ENCODE assay signal across 8 cellular contexts in the genomic region with DNA sequence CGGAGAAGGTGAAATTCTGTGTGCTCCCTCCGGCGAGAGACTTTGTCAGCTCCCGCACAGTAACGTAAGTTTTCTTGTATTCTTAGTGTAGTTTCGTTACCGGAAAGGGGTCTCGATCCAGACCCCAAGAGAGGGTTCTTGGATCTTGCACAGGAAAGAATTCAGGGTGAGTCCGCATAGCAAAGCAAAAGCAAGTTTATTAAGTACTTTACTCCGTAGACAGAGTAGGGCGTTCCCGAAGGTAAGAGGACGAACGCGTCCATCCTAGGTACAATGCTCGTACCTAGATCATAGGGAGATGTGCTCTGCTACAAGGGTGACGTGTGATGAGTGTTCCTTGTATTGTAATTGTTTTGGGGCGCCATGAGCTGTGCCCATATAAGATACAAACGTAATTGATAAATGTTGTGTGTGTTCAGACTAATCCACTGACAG. TPM values are rescaled to one million over a fixed set of nuclear protein-coding genes. Genes with fewer than 3 reads are reported as not detected.
A peak's percentile ranks its signal among the peaks of the same experiment; 100 is the strongest.
DNase-seq lines count a peak whose midpoint lies in the region; ATAC-seq and TF ChIP-seq lines count a peak whose summit lies in the region.

No MANE protein-coding gene starts in this region.

- TF ChIP-seq CTCF in body of pancreas (IDR thresholded peaks at IDR 0.05), result no peak
- no peak for TF ChIP-seq CTCF in lower lobe of right lung (IDR thresholded peaks at IDR 0.05)
- TF ChIP-seq CTCF in vagina (IDR thresholded peaks at IDR 0.05), result no peak

- POLR2A ChIA-PET in CD8-positive, alpha-beta memory T cell (lab: Charles Lee), result interaction anchor here (0.6 to 1.1 kb wide), 4 partner anchors 51 to 121 kb away, joined by 3 to 5 read pairs (median 4); no protein-coding TSS in a partner anchor

- peak; percentile 19 for ATAC-seq in GM21367 (IDR thresholded peaks at IDR 0.05; ENCODE audit: unreplicated experiment)
- ATAC-seq in body of pancreas, result peak; percentile 27
- peak; percentile 50 to 51 for ATAC-seq in lower lobe of right lung

- CTCF ChIA-PET in CD8-positive, alpha-beta memory T cell (lab: Charles Lee), result interaction anchor here (0.6 to 3.6 kb wide), 13 partner anchors 13 to 141 kb away, joined by 3 to 14 read pairs (median 4); no protein-coding TSS in a partner anchor

- H3K36me3 ChIP-seq in CD8-positive, alpha-beta memory T cell (ENCODE audit: insufficient read depth, low read length), result peaks cover 17% of the 10 kb centered on the region
- H3K36me3 ChIP-seq in HUES48 (ENCODE audit: control insufficient read depth, insufficient read depth, low read length) (peaks cover 30% of the 10 kb centered on the region), body of pancreas (replicated peaks in 1 of 2; ENCODE audit: insufficient read depth in 1 of 2, low read depth in 2 of 2) (no peaks in the 10 kb centered on the region), lower lobe of right lung (peaks cover 21% of the 10 kb centered on the region), vagina (peaks cover 5 to 14% of the 10 kb centered on the region in 2 donors)

- H3K36me3 Mint-ChIP-seq in CD8-positive, alpha-beta memory T cell, result peaks cover 16 to 47% (median 25%) of the 10 kb centered on the region in 3 donors

- peaks cover 46 to 55% (median 48%) of the 10 kb centered on the region in 3 donors for H3K4me1 Mint-ChIP-seq in CD8-positive, alpha-beta memory T cell

- peaks cover 33% of the 10 kb centered on the region for H3K4me1 ChIP-seq in CD8-positive, alpha-beta memory T cell (ENCODE audit: insufficient read depth, low read length)
- H3K4me1 ChIP-seq in HUES48 (ENCODE audit: control insufficient read depth, insufficient read depth, low read length) (peaks cover 12% of the 10 kb centered on the region), body of pancreas (peaks cover 43% of the 10 kb centered on the region), lower lobe of right lung (peaks cover 48% of the 10 kb centered on the region), vagina (peaks cover 49% of the 10 kb centered on the region)

- H3K4me3 Mint-ChIP-seq in CD8-positive, alpha-beta memory T cell, result peak overlapping the region; percentile 94 to 100 (median 99)

- H3K9ac ChIP-seq in HUES48 (ENCODE audit: low read depth, low read length), result peak overlapping the region; percentile 42; the same call in 1 of the 2 replicates

- peak overlapping the region; percentile 97 to 100 (median 99) for H3K27ac Mint-ChIP-seq in CD8-positive, alpha-beta memory T cell

- TF ChIP-seq POLR2A in body of pancreas (IDR thresholded peaks at IDR 0.05) (no peak), vagina (IDR thresholded peaks at IDR 0.05) (no peak)

- DNase-seq in CD8-positive, alpha-beta memory T cell, result no peak
- DNase-seq in body of pancreas (peak in 1 of 4 donors; percentile 11), lower lobe of right lung (no peak), vagina (ENCODE audit: extremely low spot score in 2 of 2) (no peak), NCI-H187 treated with DMSO at 0.1 percent for 48 hours (lab: John Stamatoyannopoulos, UW) (no peak)
- no peak for DNase-seq in activated effector memory CD4-positive, alpha-beta T cell treated with Interleukin-2 at 50 U/mL for 16 hours

- H3K4me3 ChIP-seq in CD8-positive, alpha-beta memory T cell (ENCODE audit: low read length), result peak overlapping the region; percentile 83
- H3K4me3 ChIP-seq in HUES48 (ENCODE audit: low read depth, low read length) (peak overlapping the region; percentile 77), body of pancreas (peak overlapping the region in 1 of 2 donors; percentile 82), lower lobe of right lung (peak overlapping the region; percentile 85), vagina (peak overlapping the region; percentile 88 to 94)

- H3K27me3 Mint-ChIP-seq in CD8-positive, alpha-beta memory T cell, result peaks cover 0 to 3% of the 10 kb centered on the region in 2 donors

- no peaks in the 10 kb centered on the region for H3K9me3 ChIP-seq in CD8-positive, alpha-beta memory T cell (ENCODE audit: low read length)
- H3K9me3 ChIP-seq in HUES48 (ENCODE audit: control insufficient read depth, insufficient read depth, low read length) (no peaks in the 10 kb centered on the region), body of pancreas (no peaks in the 10 kb centered on the region), lower lobe of right lung (no peaks in the 10 kb centered on the region), vagina (no peaks in the 10 kb centered on the region)

- H3K9me3 Mint-ChIP-seq in CD8-positive, alpha-beta memory T cell, result peaks cover 0 to 2% (median 0%) of the 10 kb centered on the region in 5 donors

- peak overlapping the region; percentile 96 for H3K27ac ChIP-seq in CD8-positive, alpha-beta memory T cell (ENCODE audit: low read depth, low read length)
- H3K27ac ChIP-seq in HUES48 (ENCODE audit: low read depth, low read length), result peak overlapping the region; percentile 76
- H3K27ac ChIP-seq in body of pancreas, result peak overlapping the region; percentile 73 to 92 (median 84)
- peak overlapping the region; percentile 92 for H3K27ac ChIP-seq in lower lobe of right lung
- peak overlapping the region; percentile 94 for H3K27ac ChIP-seq in vagina

- H3K27me3 ChIP-seq in CD8-positive, alpha-beta memory T cell (ENCODE audit: insufficient read depth, low read length, poor library complexity, severe bottlenecking), result no peaks in the 10 kb centered on the region
- H3K27me3 ChIP-seq in HUES48 (ENCODE audit: control insufficient read depth, insufficient read depth, low read length), result no peaks in the 10 kb centered on the region
- H3K27me3 ChIP-seq in body of pancreas, result no peaks in the 10 kb centered on the region
- H3K27me3 ChIP-seq in lower lobe of right lung (ENCODE audit: low read depth), result no peaks in the 10 kb centered on the region
- no peaks in the 10 kb centered on the region for H3K27me3 ChIP-seq in vagina

- intact Hi-C loops in body of pancreas (cut with DNase I) (no loop called here), lower lobe of right lung (cut with DNase I) (no loop called here), vagina (cut with DNase I) (no loop called here)

- WGBS in body of pancreas, 2 donors, result 0 to 1% methylated on average over 14 to 19 of the region's 19 CpGs

RNA-seq across cellular contexts. Expression of a gene that starts 0.3 kb away (rescaled TPM):
- total RNA-seq in CD8-positive, alpha-beta memory T cell, result 10 to 100 TPM; 15.5 to 18.4 TPM
- polyA plus RNA-seq in CD8-positive, alpha-beta memory T cell, result 8.3 TPM
- total RNA-seq in body of pancreas (1 to 10 TPM; 3.4 to 5.6 TPM), lower lobe of right lung (10.9 TPM), vagina (18.9 TPM)

RNA-seq across cellular contexts. Expression of a gene that starts 0.4 kb away (rescaled TPM):
- total RNA-seq in CD8-positive, alpha-beta memory T cell, result 100 to 1,000 TPM; 274 to 283 TPM
- polyA plus RNA-seq in CD8-positive, alpha-beta memory T cell, result 287 TPM
- 10 to 100 TPM; 48.0 to 95.6 TPM for total RNA-seq in body of pancreas
- 163 TPM for total RNA-seq in lower lobe of right lung
- total RNA-seq in vagina, result 109 TPM

RNA-seq across cellular contexts. Expression of a gene that starts 29.1 kb away (rescaled TPM):
- total RNA-seq in CD8-positive, alpha-beta memory T cell, result 1 to 10 TPM; 1.3 TPM
- polyA plus RNA-seq in CD8-positive, alpha-beta memory T cell, result 5.5 TPM
- 10 to 100 TPM in 1 of 2 donors, 1 to 10 TPM in 1; 8.8 to 38.6 TPM for total RNA-seq in body of pancreas
- total RNA-seq in lower lobe of right lung, result 340 TPM
- total RNA-seq in vagina, result 209 TPM

RNA-seq across cellular contexts. Expression of a gene that starts 48.0 kb away (rescaled TPM):
- 10 to 100 TPM; 55.9 to 58.5 TPM for total RNA-seq in CD8-positive, alpha-beta memory T cell
- 95.5 TPM for polyA plus RNA-seq in CD8-positive, alpha-beta memory T cell
- 10 to 100 TPM; 12.7 to 66.3 TPM for total RNA-seq in body of pancreas
- 49.7 TPM for total RNA-seq in lower lobe of right lung
- total RNA-seq in vagina, result 171 TPM

RNA-seq across cellular contexts. Expression of a gene that starts 55.3 kb away (rescaled TPM):
- total RNA-seq in CD8-positive, alpha-beta memory T cell, result 1 to 10 TPM; 1.1 to 1.8 TPM
- 0.12 TPM for polyA plus RNA-seq in CD8-positive, alpha-beta memory T cell
- total RNA-seq in body of pancreas (1 to 10 TPM in 1 of 2 donors, under 1 TPM in 1; 0.33 to 1.8 TPM), lower lobe of right lung (1.9 TPM), vagina (1.7 TPM)

Comparison
In these comparisons a context has a peak if more than half of its experiments do, and no peak if none do; other contexts are left out.
1. RNA of a gene that starts 29.1 kb away (total RNA-seq): 340 TPM in lower lobe of right lung (single experiment), 209 TPM in vagina (single experiment) and 8.8 to 38.6 TPM in body of pancreas; 1.3 TPM in CD8-positive, alpha-beta memory T cell; every median in the first group is over 4 times any median in the second.
2. Peak in every context shown above with its lines, with median percentiles within 50 percentile points of each other: H3K27ac ChIP-seq and ATAC-seq.